In the genomic region with DNA sequence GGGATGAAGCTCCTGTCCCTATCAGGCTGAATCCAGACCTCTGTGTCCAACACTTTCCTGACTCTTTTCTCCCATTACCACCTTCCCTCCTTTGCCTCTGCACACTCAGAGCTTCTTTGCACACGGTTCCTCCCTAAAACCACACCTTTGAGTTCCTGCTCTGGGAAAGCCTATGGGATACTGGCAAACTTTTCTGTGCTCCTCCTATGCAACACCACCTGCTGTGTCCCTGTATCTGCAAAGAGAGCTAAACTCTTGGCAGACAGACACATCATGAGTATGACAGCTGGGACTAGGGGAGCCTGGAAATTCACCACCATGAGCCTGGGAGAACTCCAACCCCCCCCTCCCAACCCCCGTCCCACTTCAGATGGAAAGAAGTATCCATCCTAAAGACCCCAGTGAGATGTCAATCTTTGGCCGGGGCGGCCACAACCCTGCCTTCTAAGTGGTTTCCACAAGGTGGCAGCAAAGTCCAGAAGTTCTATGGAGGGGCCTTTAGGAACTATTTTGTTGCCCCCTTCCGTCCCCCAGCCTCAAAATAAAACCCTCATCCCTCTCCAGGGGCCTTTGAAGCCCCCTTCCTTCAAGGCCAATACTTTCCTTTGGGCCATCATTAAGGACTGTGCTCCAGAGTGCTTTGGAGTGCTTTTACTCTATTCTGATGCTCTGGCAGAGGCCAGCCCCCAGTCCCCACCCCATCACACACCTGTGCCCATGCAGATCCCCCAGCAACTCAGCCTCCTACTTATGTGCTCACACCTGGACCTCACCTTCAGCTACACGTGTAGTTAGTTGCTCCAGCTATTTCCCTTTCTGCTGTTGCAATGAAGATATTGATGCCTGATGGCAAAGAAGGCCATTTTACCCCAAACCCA, we compare ENCODE assay signal across 9 cellular contexts. TPM values are rescaled to one million over a fixed set of nuclear protein-coding genes. Genes with fewer than 3 reads are reported as not detected.
DNase-seq lines count a peak whose midpoint lies in the region; ATAC-seq and TF ChIP-seq lines count a peak whose summit lies in the region.
"Had no signal": no experiment of that assay in that cellular context is flagged by ENCODE, and none has a peak within 500 bp of the region (broad histone marks: within the 10 kb centered on the region; RNA-seq: fewer than 3 reads in every experiment).

No MANE protein-coding gene starts in this region.

- H3K27me3 ChIP-seq in RWPE2 (ENCODE audit: insufficient read depth, poor library complexity, severe bottlenecking) (no peaks in the 10 kb centered on the region), left lung (peaks cover 0 to 35% of the 10 kb centered on the region in 2 donors)

- H3K36me3 Mint-ChIP-seq in brain, result no peaks in the 10 kb centered on the region
- no peaks in the 10 kb centered on the region for H3K36me3 Mint-ChIP-seq in stimulated activated effector memory CD8-positive, alpha-beta T cell treated with anti-CD3 and anti-CD28 coated beads, Interleukin-12 subunit alpha, Interleukin-12 subunit beta, amount 100 ng/mL, for 72 hours
- H3K36me3 Mint-ChIP-seq: activated naive CD8-positive, alpha-beta T cell had no signal

- H3K4me3 Mint-ChIP-seq in brain, result no peak overlapping the region
- no peak overlapping the region for H3K4me3 Mint-ChIP-seq in stimulated activated effector memory CD8-positive, alpha-beta T cell treated with anti-CD3 and anti-CD28 coated beads, Interleukin-12 subunit alpha, Interleukin-12 subunit beta, amount 100 ng/mL, for 72 hours
- H3K4me3 Mint-ChIP-seq: activated naive CD8-positive, alpha-beta T cell had no signal

- H3K4me1 Mint-ChIP-seq in brain, result peaks cover 31% of the 10 kb centered on the region
- H3K4me1 Mint-ChIP-seq in stimulated activated effector memory CD8-positive, alpha-beta T cell treated with anti-CD3 and anti-CD28 coated beads, Interleukin-12 subunit alpha, Interleukin-12 subunit beta, amount 100 ng/mL, for 72 hours, result no peaks in the 10 kb centered on the region

- H3K27me3 Mint-ChIP-seq in brain, result peaks cover 18% of the 10 kb centered on the region

- TF ChIP-seq CTCF in RWPE2 (IDR thresholded peaks at IDR 0.05; ENCODE audit: poor library complexity, severe bottlenecking), result peak; percentile 56
- TF ChIP-seq CTCF in brain (conservative IDR thresholded peaks at IDR 0.05), result peak; percentile 88 to 96
- TF ChIP-seq CTCF in left lung (IDR thresholded peaks at IDR 0.05), result peak; percentile 58 to 76

- peak; percentile 40 for ATAC-seq in Right ventricle myocardium inferior
- ATAC-seq in left cardiac atrium, result no peak
- ATAC-seq in RWPE2 (ENCODE audit: low read depth), result no peak
- ATAC-seq in left lung, result peak; percentile 53
- no peak for ATAC-seq in stimulated activated effector memory CD8-positive, alpha-beta T cell treated with anti-CD3 and anti-CD28 coated beads, Interleukin-12 subunit alpha, Interleukin-12 subunit beta, amount 100 ng/mL, for 72 hours
- no peak for ATAC-seq in GM18868 (IDR thresholded peaks at IDR 0.05; ENCODE audit: unreplicated experiment)

- no peak overlapping the region for H3K4me3 ChIP-seq in RWPE2 (ENCODE audit: severe bottlenecking)
- no peak overlapping the region for H3K4me3 ChIP-seq in left lung

- no peaks in the 10 kb centered on the region for H3K36me3 ChIP-seq in RWPE2 (ENCODE audit: low read depth)
- H3K36me3 ChIP-seq in left lung, result no peaks in the 10 kb centered on the region

- DNase-seq in Right ventricle myocardium inferior (ENCODE audit: missing footprints), result no peak
- DNase-seq in left cardiac atrium, result no peak
- DNase-seq in RWPE2 (ENCODE audit: low spot score), result no peak
- DNase-seq in left lung, result no peak
- DNase-seq in stimulated activated effector memory CD8-positive, alpha-beta T cell treated with anti-CD3 and anti-CD28 coated beads, Interleukin-12 subunit alpha, Interleukin-12 subunit beta, amount 100 ng/mL, for 72 hours (ENCODE audit: low spot score in 2 of 2), result peak; percentile 18 to 55
- DNase-seq in NCI-H446 (lab: John Stamatoyannopoulos, UW), result no peak

- H3K9me3 Mint-ChIP-seq in brain, result peaks cover 0 to 13% (median 0%) of the 10 kb centered on the region in 5 experiments
- H3K9me3 Mint-ChIP-seq in stimulated activated effector memory CD8-positive, alpha-beta T cell treated with anti-CD3 and anti-CD28 coated beads, Interleukin-12 subunit alpha, Interleukin-12 subunit beta, amount 100 ng/mL, for 72 hours, result no peaks in the 10 kb centered on the region

- intact Hi-C loops in Right ventricle myocardium inferior (cut with DNase I) (loop anchor here (1.0 to 10.0 kb wide), 2 partner anchors 267 to 770 kb away; no protein-coding TSS in a partner anchor), left cardiac atrium (cut with DNase I) (loop anchor here (2.0 to 10.0 kb wide), 3 partner anchors 100 to 268 kb away; no protein-coding TSS in a partner anchor), left lung (cut with DNase I) (no loop called here)

- H3K27ac ChIP-seq in RWPE2 (ENCODE audit: poor library complexity, severe bottlenecking) (no peak overlapping the region), left lung (no peak overlapping the region)

- H3K9me3 ChIP-seq in RWPE2 (ENCODE audit: severe bottlenecking), result no peaks in the 10 kb centered on the region
- H3K9me3 ChIP-seq in left lung, result no peaks in the 10 kb centered on the region

- H3K27ac Mint-ChIP-seq in brain, result no peak overlapping the region
- H3K27ac Mint-ChIP-seq in stimulated activated effector memory CD8-positive, alpha-beta T cell treated with anti-CD3 and anti-CD28 coated beads, Interleukin-12 subunit alpha, Interleukin-12 subunit beta, amount 100 ng/mL, for 72 hours, result no peak overlapping the region
- H3K27ac Mint-ChIP-seq: activated naive CD8-positive, alpha-beta T cell had no signal

- no peaks in the 10 kb centered on the region for H3K4me1 ChIP-seq in RWPE2 (ENCODE audit: insufficient read depth, poor library complexity, severe bottlenecking)
- no peaks in the 10 kb centered on the region for H3K4me1 ChIP-seq in left lung

RNA-seq across cellular contexts. Expression of gene HTR3A, which starts 19.4 kb away (rescaled TPM):
- total RNA-seq in Right ventricle myocardium inferior, result not detected
- total RNA-seq in left cardiac atrium, result under 1 TPM in 1 of 2 donors, not detected in 1; 0.18 TPM
- 1.5 TPM for polyA plus RNA-seq in brain (ENCODE audit: insufficient read depth, low read depth, low replicate concordance)
- under 1 TPM; 0.44 to 0.79 TPM for total RNA-seq in left lung

Comparison
In these comparisons a context has a peak if more than half of its experiments do, and no peak if none do; other contexts are left out.
1. ATAC-seq: peak in Right ventricle myocardium inferior (single experiment) and left lung (single experiment); none in left cardiac atrium (0 of 2), RWPE2 (single experiment), stimulated activated effector memory CD8-positive, alpha-beta T cell treated with anti-CD3 and anti-CD28 coated beads, Interleukin-12 subunit alpha, Interleukin-12 subunit beta, amount 100 ng/mL, for 72 hours (single experiment) and GM18868 (single experiment).
2. DNase-seq: peak in stimulated activated effector memory CD8-positive, alpha-beta T cell treated with anti-CD3 and anti-CD28 coated beads, Interleukin-12 subunit alpha, Interleukin-12 subunit beta, amount 100 ng/mL, for 72 hours (2 of 2); none in Right ventricle myocardium inferior (single experiment), left cardiac atrium (single experiment), RWPE2 (single experiment), left lung (0 of 2) and NCI-H446 (0 of 2).
3. intact Hi-C loops: an anchor here in Right ventricle myocardium inferior (1.0 to 10.0 kb wide) and left cardiac atrium (2.0 to 10.0 kb wide); none called in left lung.
4. Peak in every context shown above with its lines, with median percentiles within 50 percentile points of each other: CTCF ChIP-seq.